8 cellular contexts compared by ENCODE assay signal in the genomic region with DNA sequence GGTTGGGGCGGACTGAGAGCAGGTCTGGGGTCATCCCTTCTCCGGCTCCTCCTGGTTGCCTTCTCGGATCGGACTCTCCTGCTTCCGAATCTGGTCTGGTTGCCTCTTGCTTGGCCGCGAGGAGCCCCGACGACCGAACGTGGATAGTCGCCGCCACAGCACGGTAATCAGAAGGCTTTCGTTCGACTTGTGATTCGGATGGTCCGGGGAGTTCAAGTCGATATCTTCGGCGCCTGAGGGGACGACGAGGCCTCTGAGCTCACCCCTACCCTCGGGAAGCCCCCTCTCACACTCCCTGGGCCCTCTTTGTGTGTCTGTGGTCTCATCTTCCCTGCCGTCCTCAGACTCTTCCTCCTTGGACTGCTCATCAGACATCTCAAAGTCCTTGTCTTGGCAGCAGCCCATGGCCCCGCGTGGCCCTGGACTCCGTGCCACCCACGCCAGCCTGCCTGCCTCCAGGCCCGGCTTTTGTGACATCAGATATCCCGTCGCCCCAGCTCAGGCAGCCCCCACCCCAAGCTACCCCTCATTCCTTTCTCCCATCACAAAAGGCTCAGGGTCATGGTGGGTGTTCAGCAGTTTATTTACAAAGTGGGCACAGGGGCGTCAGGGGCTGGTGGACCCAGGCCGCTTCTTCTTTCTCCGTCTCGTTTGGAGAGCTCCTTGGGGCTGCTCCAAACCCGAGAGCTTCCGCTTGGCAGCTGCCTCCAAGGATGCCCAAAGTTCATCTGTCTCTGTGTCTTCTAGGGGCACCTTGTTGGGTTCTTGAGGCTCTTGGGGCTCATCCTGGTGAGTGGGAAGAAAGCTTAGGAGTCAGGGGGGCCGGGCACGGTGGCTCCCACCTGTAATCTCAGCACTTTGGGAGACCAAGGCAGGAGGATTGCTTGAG. TPM values are rescaled to one million over a fixed set of nuclear protein-coding genes. Genes with fewer than 3 reads are reported as not detected.
DNase-seq lines count a peak whose midpoint lies in the region; ATAC-seq, FAIRE-seq and TF ChIP-seq lines count a peak whose summit lies in the region.

A gene (minus strand): TSS at position 496 of the 889 bp plus-strand sequence.

- H3K9me3 Mint-ChIP-seq in effector memory CD8-positive, alpha-beta T cell: no peaks in the 10 kb centered on the region

- ATAC-seq in DND-41 (ENCODE audit: insufficient read depth, low read depth): peak; percentile 10
- peak; percentile 6 for ATAC-seq in effector memory CD8-positive, alpha-beta T cell (replicated peaks)
- no peak for ATAC-seq in GM19467 (IDR thresholded peaks at IDR 0.05; ENCODE audit: unreplicated experiment)

- no peaks in the 10 kb centered on the region for H3K9me3 ChIP-seq in DND-41 (ENCODE audit: insufficient read depth, low read length, severe bottlenecking)
- no peaks in the 10 kb centered on the region for H3K9me3 ChIP-seq in GM23248 (ENCODE audit: low read depth)
- no peaks in the 10 kb centered on the region for H3K9me3 ChIP-seq in OCI-LY7 (ENCODE audit: low read length)

- TF ChIP-seq CTCF in DND-41 (IDR thresholded peaks at IDR 0.05; ENCODE audit: borderline replicate concordance, extremely low read depth, low read length, poor library complexity, severe bottlenecking) (no peak), OCI-LY7 (conservative IDR thresholded peaks at IDR 0.05; ENCODE audit: low read length) (no peak)

- H3K36me3 ChIP-seq in DND-41 (ENCODE audit: insufficient read depth, low read length) (peaks cover 67% of the 10 kb centered on the region), GM23248 (ENCODE audit: low read depth) (peaks cover 3% of the 10 kb centered on the region; the same call in 1 of the 2 replicates), OCI-LY7 (ENCODE audit: insufficient read depth, low read length) (peaks cover 52% of the 10 kb centered on the region)

- no peak for FAIRE-seq in GM19239 (lab: Jason Lieb, UNC)

- peaks cover 68% of the 10 kb centered on the region for H3K79me2 ChIP-seq in DND-41 (ENCODE audit: insufficient read depth, low read length)
- peaks cover 90% of the 10 kb centered on the region for H3K79me2 ChIP-seq in GM23248 (ENCODE audit: insufficient read depth)
- peaks cover 37% of the 10 kb centered on the region for H3K79me2 ChIP-seq in OCI-LY7 (ENCODE audit: insufficient read depth, low read depth, low read length)

- H3K4me2 ChIP-seq in DND-41 (ENCODE audit: insufficient read depth, low read length) (peak within 1 kb of the TSS; percentile 96), GM23248 (ENCODE audit: unreplicated experiment) (peak within 1 kb of the TSS; percentile 96), OCI-LY7 (ENCODE audit: low read length) (peak within 1 kb of the TSS; percentile 98)

- peaks cover 6% of the 10 kb centered on the region; the same call in 1 of the 2 replicates for H3F3A ChIP-seq in GM23248 (ENCODE audit: insufficient read depth)

- peaks cover 55% of the 10 kb centered on the region for H3K4me1 ChIP-seq in DND-41 (ENCODE audit: insufficient read depth, low read length)
- peaks cover 13% of the 10 kb centered on the region for H3K4me1 ChIP-seq in GM23248 (ENCODE audit: insufficient read depth)
- H3K4me1 ChIP-seq in OCI-LY7 (ENCODE audit: insufficient read depth, low read length, poor library complexity, severe bottlenecking): peaks cover 17% of the 10 kb centered on the region

- TSS peak; percentile 89 for BruUV-seq in OCI-LY7 (replicated peaks; lab: Mats Ljungman, UMichigan)

- peaks cover 28 to 31% of the 10 kb centered on the region in 2 donors for H3K4me1 Mint-ChIP-seq in effector memory CD8-positive, alpha-beta T cell (ENCODE audit: low read depth in 2 of 2)

- H2AFZ ChIP-seq in DND-41 (ENCODE audit: low read depth, low read length) (peak within 1 kb of the TSS; percentile 94), GM23248 (peak within 1 kb of the TSS; percentile 57; the same call in 1 of the 2 replicates), OCI-LY7 (ENCODE audit: low read length) (peak within 1 kb of the TSS; percentile 62; the same call in 1 of the 2 replicates)

- H3K4me3 ChIP-seq in DND-41 (ENCODE audit: low read depth in 1 of 2, low read length in 2 of 2) (peak within 1 kb of the TSS; percentile 97 to 99), GM23248 (peak within 1 kb of the TSS; percentile 94), OCI-LY7 (ENCODE audit: low read depth, low read length, poor library complexity, severe bottlenecking) (peak within 1 kb of the TSS; percentile 97)

- CTCF ChIA-PET in OCI-LY7 (lab: Charles Lee; ENCODE audit: unreplicated experiment): interaction anchor here (0.6 to 1.2 kb wide), 2 partner anchors 11 to 25 kb away, joined by 4 to 8 read pairs; no protein-coding TSS in a partner anchor

- peak within 1 kb of the TSS; percentile 92 for H3K9ac ChIP-seq in DND-41 (ENCODE audit: low read depth, low read length)
- peak within 1 kb of the TSS; percentile 96 for H3K9ac ChIP-seq in GM23248

- no peaks in the 10 kb centered on the region for H3K27me3 Mint-ChIP-seq in effector memory CD8-positive, alpha-beta T cell

- in situ Hi-C loops in GM23248 (cut with MboI): no loop called here

- no peaks in the 10 kb centered on the region for H3K27me3 ChIP-seq in DND-41 (ENCODE audit: insufficient read depth, low read length, poor library complexity)
- H3K27me3 ChIP-seq in GM23248 (replicated peaks; ENCODE audit: insufficient read depth): no peaks in the 10 kb centered on the region

- POLR2A ChIA-PET in OCI-LY7 (lab: Charles Lee): interaction anchor here (1.0 to 1.5 kb wide), 4 partner anchors 9 to 181 kb away, joined by 3 to 6 read pairs (median 4); no protein-coding TSS in a partner anchor

- no peaks in the 10 kb centered on the region for H3K9me2 ChIP-seq in GM23248 (ENCODE audit: insufficient read depth)
- H3K9me2 ChIP-seq in OCI-LY7 (ENCODE audit: insufficient read depth, low read length): no peaks in the 10 kb centered on the region

- peak within 1 kb of the TSS; percentile 79 for H3K27ac ChIP-seq in DND-41 (ENCODE audit: low read length)
- H3K27ac ChIP-seq in GM23248: peak within 1 kb of the TSS; percentile 92
- H3K27ac ChIP-seq in OCI-LY7 (ENCODE audit: low read depth, low read length, poor library complexity, severe bottlenecking): peak within 1 kb of the TSS; percentile 71

- H3K36me3 Mint-ChIP-seq in effector memory CD8-positive, alpha-beta T cell (ENCODE audit: insufficient read depth): peaks cover 67% of the 10 kb centered on the region

- H4K20me1 ChIP-seq in DND-41 (ENCODE audit: insufficient read depth, low read length) (peaks cover 23% of the 10 kb centered on the region; the same call in 1 of the 2 replicates), GM23248 (ENCODE audit: insufficient read depth) (no peaks in the 10 kb centered on the region), OCI-LY7 (ENCODE audit: insufficient read depth, low read length) (no peaks in the 10 kb centered on the region; the same call in none of the 2 replicates)

- H3K27ac Mint-ChIP-seq in effector memory CD8-positive, alpha-beta T cell: peak within 1 kb of the TSS; percentile 97 to 99

- intact Hi-C loops in OCI-LY7 (cut with micrococcal nuclease; ENCODE audit: unreplicated experiment): loop anchor here (10.0 kb wide), 1 partner anchor 238 kb away; a partner anchor contains a TSS

- peak within 1 kb of the TSS; percentile 95 to 96 for H3K4me3 Mint-ChIP-seq in effector memory CD8-positive, alpha-beta T cell

- 5% methylated on average over 40 of the region's 40 CpGs for WGBS in GM23248 (ENCODE audit: low coverage in 1 of 2, low lambda C conversion rate in 2 of 2, missing lambda C conversion rate in 2 of 2), 2 experiments

- no peak for DNase-seq in DND-41
- DNase-seq in GM23248: peak; percentile 77
- no peak for DNase-seq in OCI-LY7 (ENCODE audit: low spot score)
- no peak for DNase-seq in effector memory CD8-positive, alpha-beta T cell
- DNase-seq in myocyte (ENCODE audit: low read depth): peak; percentile 43
- no peak for DNase-seq in stimulated activated CD4-positive, alpha-beta T cell treated with anti-CD3 and anti-CD28 coated beads, Interleukin-4, amount 100 ng/mL, for 1 hour
- DNase-seq in GM19239 (ENCODE audit: insufficient read length, low spot score): no peak

RNA-seq across cellular contexts. Expression of the gene that starts here (rescaled TPM):
- total RNA-seq in GM23248 (2014; rRNA removed; shearing (Covaris generic)): not detected in 2 replicates
- 0.44 TPM in 1 of 2 replicates, not detected in the other for polyA plus RNA-seq in GM23248 (2016; fragmentation: Nextera tagmentation; extraction: Ambion mirVana)
- total RNA-seq in OCI-LY7 (2014; rRNA removed; shearing (Covaris generic)): 1.0 TPM in 1 of 2 replicates, not detected in the other
- total RNA-seq in OCI-LY7 (2022) (0.89 TPM in 1 of 2 replicates, not detected in the other), myocyte (not detected in 2 replicates)
- 0.84 TPM for polyA plus RNA-seq in myocyte (2012)

Comparison
In these comparisons a context has a peak if more than half of its experiments do, and no peak if none do; other contexts are left out.
1. Peak in DNase-seq, H3K4me3 ChIP-seq, H3K27ac ChIP-seq, H3K9ac ChIP-seq and H3K4me2 ChIP-seq in GM23248; RNA of the gene not detected or under 1 TPM.
2. Peak in DNase-seq in myocyte; RNA of the gene not detected or under 1 TPM.